ENCODE assay signal across 27 cellular contexts in genomic region chr7:68640103-68640502, GRCh38.
"Had no signal": no experiment of that assay in that cellular context is flagged by ENCODE, and none has a peak within 500 bp of the region (broad histone marks: within the 10 kb centered on the region; RNA-seq: fewer than 3 reads in every experiment).

No MANE protein-coding gene starts in this region.

- H3K36me3 ChIP-seq: adrenal gland, ascending aorta, breast epithelium, cardiac muscle cell, gastrocnemius medialis had no signal

- H3K4me1 ChIP-seq: adrenal gland, ascending aorta, breast epithelium, gastrocnemius medialis had no signal

- H3K27ac ChIP-seq: adrenal gland, ascending aorta, breast epithelium, cardiac muscle cell, coronary artery, dorsolateral prefrontal cortex, gastrocnemius medialis had no signal

- H3K4me3 ChIP-seq: adrenal gland, ascending aorta, breast epithelium, cardiac muscle cell, coronary artery, dorsolateral prefrontal cortex, gastrocnemius medialis had no signal

- H3K9me3 ChIP-seq: ascending aorta, gastrocnemius medialis had no signal

- H3K27me3 ChIP-seq: ascending aorta, breast epithelium, cardiac muscle cell, gastrocnemius medialis had no signal

- DNase-seq: activated CD4-positive, alpha-beta memory T cell treated with anti-CD3 and anti-CD28 coated beads, Interleukin-2, amount 10 ng/mL, durations not matched to agents 7 days and 5 days; activated CD4-positive, alpha-beta T cell treated with anti-CD3 and anti-CD28 coated beads for 1 hour; activated CD4-positive, alpha-beta T cell treated with anti-CD3 and anti-CD28 coated beads for 4 hours; activated CD4-positive, alpha-beta T cell treated with anti-CD3 and anti-CD28 coated beads, Interleukin-2, amount 10 ng/mL, durations not matched to agents 7 days and 5 days; activated CD4-positive, alpha-beta T cell treated with anti-CD3 and anti-CD28 coated beads, Interleukin-2, amount 50 U/mL, for 4 hours; activated effector memory CD4-positive, alpha-beta T cell treated with Interleukin-2 at 50 U/mL for 16 hours; activated naive CD4-positive, alpha-beta T cell treated with anti-CD3 and anti-CD28 coated beads for 36 hours; activated naive CD8-positive, alpha-beta T cell treated with anti-CD3 and anti-CD28 coated beads for 36 hours; activated naive CD8-positive, alpha-beta T cell treated with anti-CD3 and anti-CD28 coated beads, Interleukin-2, amount 50 U/mL, for 24 hours; activated T-cell treated with anti-CD3 and anti-CD28 coated beads, Interleukin-2, amount 50 U/mL, for 4 hours; adrenal gland; amygdala; central memory CD4-positive, alpha-beta T cell; cerebellar nuclear complex; dorsolateral prefrontal cortex; effector memory CD4-positive, alpha-beta T cell; endodermal cell; foreskin fibroblast; gastrocnemius medialis; glutamatergic neuron; T-helper 1 cell; T-helper 17 cell; T1000 had no signal
